ENCODE assay signal across 27 cellular contexts in genomic region chr1:57018119-57018518, GRCh38. TPM values are rescaled to one million over a fixed set of nuclear protein-coding genes. Genes with fewer than 3 reads are reported as not detected.
"Had no signal": no experiment of that assay in that cellular context is flagged by ENCODE, and none has a peak within 500 bp of the region (broad histone marks: within the 10 kb centered on the region; RNA-seq: fewer than 3 reads in every experiment).

No MANE protein-coding gene starts in this region.

- H3K36me3 ChIP-seq: esophagus squamous epithelium, gastrocnemius medialis, heart right ventricle, left lung, lower lobe of right lung had no signal

- H3K27ac ChIP-seq: coronary artery, dorsolateral prefrontal cortex, epithelial cell of prostate, esophagus squamous epithelium, gastrocnemius medialis, heart right ventricle, left lung, lower lobe of right lung had no signal

- H3K9me3 Mint-ChIP-seq: naive thymus-derived CD8-positive, alpha-beta T cell had no signal

- H3K36me3 Mint-ChIP-seq: mesothelial cell of epicardium; naive B cell; naive thymus-derived CD8-positive, alpha-beta T cell had no signal

- ATAC-seq: esophagus mucosa; gastrocnemius medialis; heart right ventricle; left cardiac atrium; left lung; left ventricle myocardium superior; lower lobe of right lung; mucosa of descending colon; naive thymus-derived CD8-positive, alpha-beta T cell had no signal

- H3K4me3 ChIP-seq: coronary artery, dorsolateral prefrontal cortex, esophagus squamous epithelium, gastrocnemius medialis, heart right ventricle, left lung, lower lobe of right lung, mucosa of descending colon had no signal

- H3K27ac Mint-ChIP-seq: mesothelial cell of epicardium; naive thymus-derived CD8-positive, alpha-beta T cell had no signal

- H3K4me1 ChIP-seq: esophagus squamous epithelium, gastrocnemius medialis, left lung, lower lobe of right lung had no signal

- H3K4me3 Mint-ChIP-seq: mesothelial cell of epicardium; naive B cell; naive thymus-derived CD8-positive, alpha-beta T cell had no signal

- H3K27me3 ChIP-seq: dorsolateral prefrontal cortex, esophagus squamous epithelium, gastrocnemius medialis, heart right ventricle, left lung had no signal

- DNase-seq: dermis blood vessel endothelial cell; dorsolateral prefrontal cortex; effector CD4-positive, alpha-beta T cell; esophagus squamous epithelium; foreskin melanocyte; gastrocnemius medialis; head of caudate nucleus; heart right ventricle; hippocampal formation; left cardiac atrium; left lung; left ventricle myocardium superior; lower lobe of right lung; mesenchymal stem cell; mucosa of descending colon; naive B cell; naive thymus-derived CD8-positive, alpha-beta T cell had no signal

- H3K9me3 ChIP-seq: esophagus squamous epithelium, gastrocnemius medialis, heart right ventricle, left lung, lower lobe of right lung, mucosa of descending colon had no signal

- H3K4me1 Mint-ChIP-seq: naive B cell; naive thymus-derived CD8-positive, alpha-beta T cell had no signal

RNA-seq across cellular contexts. Expression of gene C8B, which starts 52.3 kb away (rescaled TPM):
- total RNA-seq: dermis blood vessel endothelial cell; dorsolateral prefrontal cortex; esophagus mucosa; glomerular endothelial cell; heart right ventricle; kidney epithelial cell; left cardiac atrium; left ventricle myocardium superior; lower leg skin; lung microvascular endothelial cell; mesenteric fat pad; mesothelial cell of epicardium; mucosa of descending colon; myocyte; naive thymus-derived CD8-positive, alpha-beta T cell had no signal
- polyA plus RNA-seq: heart right ventricle; naive thymus-derived CD8-positive, alpha-beta T cell had no signal
